ENCODE assay signal across 2 cellular contexts in the genomic region with DNA sequence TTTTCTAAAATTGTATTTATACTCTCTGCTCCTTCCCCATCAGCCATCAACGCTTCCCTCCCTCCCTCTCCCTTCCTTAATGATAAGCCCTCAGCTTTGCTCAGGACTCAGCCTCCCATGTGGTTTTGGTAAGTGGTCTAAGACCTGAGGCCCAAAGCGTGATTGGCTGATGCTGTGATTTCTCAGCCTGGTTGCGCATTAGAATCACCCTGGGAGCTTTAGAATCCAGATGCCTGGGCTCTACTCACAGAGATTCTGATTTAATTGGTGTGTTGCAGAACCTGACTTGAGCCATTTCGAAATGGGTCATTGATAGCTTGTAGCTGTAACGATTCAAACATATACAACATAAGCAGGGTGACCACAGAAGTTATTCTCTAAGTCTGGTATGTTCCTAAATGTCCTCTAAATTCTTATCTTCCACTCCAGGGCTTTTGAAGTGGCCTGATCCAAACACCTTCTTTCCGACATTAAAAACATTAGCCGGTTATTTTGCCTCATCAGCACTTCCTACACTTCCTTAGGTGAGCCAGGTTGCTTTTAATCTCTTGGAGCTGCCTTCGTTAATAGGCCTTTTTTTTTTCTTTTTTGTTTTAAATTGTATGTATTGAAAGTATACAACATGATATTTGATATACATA.
TF ChIP-seq lines count a peak whose summit lies in the region.

No MANE protein-coding gene starts in this region.

TF ChIP-seq in GM23338, 12 proteins besides CTCF, POLR2A, EP300 and RAD21 (continued from another document):
- TF ChIP-seq, protein P1, sequence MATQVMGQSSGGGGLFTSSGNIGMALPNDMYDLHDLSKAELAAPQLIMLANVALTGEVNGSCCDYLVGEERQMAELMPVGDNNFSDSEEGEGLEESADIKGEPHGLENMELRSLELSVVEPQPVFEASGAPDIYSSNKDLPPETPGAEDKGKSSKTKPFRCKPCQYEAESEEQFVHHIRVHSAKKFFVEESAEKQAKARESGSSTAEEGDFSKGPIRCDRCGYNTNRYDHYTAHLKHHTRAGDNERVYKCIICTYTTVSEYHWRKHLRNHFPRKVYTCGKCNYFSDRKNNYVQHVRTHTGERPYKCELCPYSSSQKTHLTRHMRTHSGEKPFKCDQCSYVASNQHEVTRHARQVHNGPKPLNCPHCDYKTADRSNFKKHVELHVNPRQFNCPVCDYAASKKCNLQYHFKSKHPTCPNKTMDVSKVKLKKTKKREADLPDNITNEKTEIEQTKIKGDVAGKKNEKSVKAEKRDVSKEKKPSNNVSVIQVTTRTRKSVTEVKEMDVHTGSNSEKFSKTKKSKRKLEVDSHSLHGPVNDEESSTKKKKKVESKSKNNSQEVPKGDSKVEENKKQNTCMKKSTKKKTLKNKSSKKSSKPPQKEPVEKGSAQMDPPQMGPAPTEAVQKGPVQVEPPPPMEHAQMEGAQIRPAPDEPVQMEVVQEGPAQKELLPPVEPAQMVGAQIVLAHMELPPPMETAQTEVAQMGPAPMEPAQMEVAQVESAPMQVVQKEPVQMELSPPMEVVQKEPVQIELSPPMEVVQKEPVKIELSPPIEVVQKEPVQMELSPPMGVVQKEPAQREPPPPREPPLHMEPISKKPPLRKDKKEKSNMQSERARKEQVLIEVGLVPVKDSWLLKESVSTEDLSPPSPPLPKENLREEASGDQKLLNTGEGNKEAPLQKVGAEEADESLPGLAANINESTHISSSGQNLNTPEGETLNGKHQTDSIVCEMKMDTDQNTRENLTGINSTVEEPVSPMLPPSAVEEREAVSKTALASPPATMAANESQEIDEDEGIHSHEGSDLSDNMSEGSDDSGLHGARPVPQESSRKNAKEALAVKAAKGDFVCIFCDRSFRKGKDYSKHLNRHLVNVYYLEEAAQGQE (IDR thresholded peaks at IDR 0.05; ENCODE audit: unreplicated experiment), result no peak
- TF ChIP-seq EZH2 (IDR thresholded peaks at IDR 0.05; ENCODE audit: low read depth, unreplicated experiment) (no peak), EZH2phosphoT487 (IDR thresholded peaks at IDR 0.05; ENCODE audit: unreplicated experiment) (no peak), POLR2AphosphoS5 (IDR thresholded peaks at IDR 0.05; ENCODE audit: low read depth) (no peak), NANOG (IDR thresholded peaks at IDR 0.05; ENCODE audit: borderline replicate concordance) (no peak), STAT1 (IDR thresholded peaks at IDR 0.05; ENCODE audit: unreplicated experiment) (no peak)
- TF ChIP-seq, protein P2, sequence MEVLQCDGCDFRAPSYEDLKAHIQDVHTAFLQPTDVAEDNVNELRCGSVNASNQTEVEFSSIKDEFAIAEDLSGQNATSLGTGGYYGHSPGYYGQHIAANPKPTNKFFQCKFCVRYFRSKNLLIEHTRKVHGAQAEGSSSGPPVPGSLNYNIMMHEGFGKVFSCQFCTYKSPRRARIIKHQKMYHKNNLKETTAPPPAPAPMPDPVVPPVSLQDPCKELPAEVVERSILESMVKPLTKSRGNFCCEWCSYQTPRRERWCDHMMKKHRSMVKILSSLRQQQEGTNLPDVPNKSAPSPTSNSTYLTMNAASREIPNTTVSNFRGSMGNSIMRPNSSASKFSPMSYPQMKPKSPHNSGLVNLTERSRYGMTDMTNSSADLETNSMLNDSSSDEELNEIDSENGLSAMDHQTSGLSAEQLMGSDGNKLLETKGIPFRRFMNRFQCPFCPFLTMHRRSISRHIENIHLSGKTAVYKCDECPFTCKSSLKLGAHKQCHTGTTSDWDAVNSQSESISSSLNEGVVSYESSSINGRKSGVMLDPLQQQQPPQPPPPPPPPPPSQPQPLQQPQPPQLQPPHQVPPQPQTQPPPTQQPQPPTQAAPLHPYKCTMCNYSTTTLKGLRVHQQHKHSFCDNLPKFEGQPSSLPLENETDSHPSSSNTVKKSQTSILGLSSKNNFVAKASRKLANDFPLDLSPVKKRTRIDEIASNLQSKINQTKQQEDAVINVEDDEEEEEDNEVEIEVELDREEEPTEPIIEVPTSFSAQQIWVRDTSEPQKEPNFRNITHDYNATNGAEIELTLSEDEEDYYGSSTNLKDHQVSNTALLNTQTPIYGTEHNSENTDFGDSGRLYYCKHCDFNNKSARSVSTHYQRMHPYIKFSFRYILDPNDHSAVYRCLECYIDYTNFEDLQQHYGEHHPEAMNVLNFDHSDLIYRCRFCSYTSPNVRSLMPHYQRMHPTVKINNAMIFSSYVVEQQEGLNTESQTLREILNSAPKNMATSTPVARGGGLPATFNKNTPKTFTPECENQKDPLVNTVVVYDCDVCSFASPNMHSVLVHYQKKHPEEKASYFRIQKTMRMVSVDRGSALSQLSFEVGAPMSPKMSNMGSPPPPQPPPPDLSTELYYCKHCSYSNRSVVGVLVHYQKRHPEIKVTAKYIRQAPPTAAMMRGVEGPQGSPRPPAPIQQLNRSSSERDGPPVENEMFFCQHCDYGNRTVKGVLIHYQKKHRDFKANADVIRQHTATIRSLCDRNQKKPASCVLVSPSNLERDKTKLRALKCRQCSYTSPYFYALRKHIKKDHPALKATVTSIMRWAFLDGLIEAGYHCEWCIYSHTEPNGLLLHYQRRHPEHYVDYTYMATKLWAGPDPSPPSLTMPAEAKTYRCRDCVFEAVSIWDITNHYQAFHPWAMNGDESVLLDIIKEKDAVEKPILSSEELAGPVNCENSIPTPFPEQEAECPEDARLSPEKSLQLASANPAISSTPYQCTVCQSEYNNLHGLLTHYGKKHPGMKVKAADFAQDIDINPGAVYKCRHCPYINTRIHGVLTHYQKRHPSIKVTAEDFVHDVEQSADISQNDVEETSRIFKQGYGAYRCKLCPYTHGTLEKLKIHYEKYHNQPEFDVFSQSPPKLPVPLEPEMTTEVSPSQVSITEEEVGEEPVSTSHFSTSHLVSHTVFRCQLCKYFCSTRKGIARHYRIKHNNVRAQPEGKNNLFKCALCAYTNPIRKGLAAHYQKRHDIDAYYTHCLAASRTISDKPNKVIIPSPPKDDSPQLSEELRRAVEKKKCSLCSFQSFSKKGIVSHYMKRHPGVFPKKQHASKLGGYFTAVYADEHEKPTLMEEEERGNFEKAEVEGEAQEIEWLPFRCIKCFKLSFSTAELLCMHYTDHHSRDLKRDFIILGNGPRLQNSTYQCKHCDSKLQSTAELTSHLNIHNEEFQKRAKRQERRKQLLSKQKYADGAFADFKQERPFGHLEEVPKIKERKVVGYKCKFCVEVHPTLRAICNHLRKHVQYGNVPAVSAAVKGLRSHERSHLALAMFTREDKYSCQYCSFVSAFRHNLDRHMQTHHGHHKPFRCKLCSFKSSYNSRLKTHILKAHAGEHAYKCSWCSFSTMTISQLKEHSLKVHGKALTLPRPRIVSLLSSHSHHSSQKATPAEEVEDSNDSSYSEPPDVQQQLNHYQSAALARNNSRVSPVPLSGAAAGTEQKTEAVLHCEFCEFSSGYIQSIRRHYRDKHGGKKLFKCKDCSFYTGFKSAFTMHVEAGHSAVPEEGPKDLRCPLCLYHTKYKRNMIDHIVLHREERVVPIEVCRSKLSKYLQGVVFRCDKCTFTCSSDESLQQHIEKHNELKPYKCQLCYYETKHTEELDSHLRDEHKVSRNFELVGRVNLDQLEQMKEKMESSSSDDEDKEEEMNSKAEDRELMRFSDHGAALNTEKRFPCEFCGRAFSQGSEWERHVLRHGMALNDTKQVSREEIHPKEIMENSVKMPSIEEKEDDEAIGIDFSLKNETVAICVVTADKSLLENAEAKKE (CRISPR knock-in tag; IDR thresholded peaks at IDR 0.05), result no peak
TF ChIP-seq in GM23338: peak in this region for 0.

TF ChIP-seq in K562, 482 proteins besides CTCF, POLR2A, EP300 and RAD21 (continued from another document):
- TF ChIP-seq, protein P1 (CRISPR knock-in tag; IDR thresholded peaks at IDR 0.05; ENCODE audit: low read depth), result no peak
- no peak for TF ChIP-seq GABPB1 (CRISPR knock-in tag; IDR thresholded peaks at IDR 0.05)
- peak; percentile 83 for TF ChIP-seq ZNF316 (IDR thresholded peaks at IDR 0.05)
TF ChIP-seq in K562: peak in this region for 5.
